33 cellular contexts compared by ENCODE assay signal in genomic region chr11:124473476-124473875, GRCh38. TPM values are rescaled to one million over a fixed set of nuclear protein-coding genes. Genes with fewer than 3 reads are reported as not detected.
"Had no signal": no experiment of that assay in that cellular context is flagged by ENCODE, and none has a peak within 500 bp of the region (broad histone marks: within the 10 kb centered on the region; RNA-seq: fewer than 3 reads in every experiment).

No MANE protein-coding gene starts in this region.

- H3K27me3 ChIP-seq: ascending aorta, cardiac muscle cell had no signal

- H3K27ac ChIP-seq: ascending aorta, cardiac muscle cell, WERI-Rb-1 had no signal

- H3K4me3 ChIP-seq: ascending aorta, cardiac muscle cell had no signal

- H3K4me1 ChIP-seq: ascending aorta had no signal

- DNase-seq: activated CD4-positive, alpha-beta memory T cell treated with anti-CD3 and anti-CD28 coated beads, Interleukin-2, amount 10 ng/mL, durations not matched to agents 7 days and 5 days; activated CD4-positive, alpha-beta T cell treated with anti-CD3 and anti-CD28 coated beads for 1 hour; activated CD4-positive, alpha-beta T cell treated with anti-CD3 and anti-CD28 coated beads for 36 hours; activated CD4-positive, alpha-beta T cell treated with anti-CD3 and anti-CD28 coated beads for 48 hours; activated CD4-positive, alpha-beta T cell treated with anti-CD3 and anti-CD28 coated beads, Interleukin-2, amount 10 ng/mL, durations not matched to agents 7 days and 5 days; activated CD4-positive, alpha-beta T cell treated with anti-CD3 and anti-CD28 coated beads, Interleukin-2, amount 50 U/mL, for 48 hours; activated CD4-positive, CD25-positive, alpha-beta regulatory T cell; activated CD8-positive, alpha-beta memory T cell treated with anti-CD3 and anti-CD28 coated beads for 24 hours; activated CD8-positive, alpha-beta memory T cell treated with anti-CD3 and anti-CD28 coated beads, Interleukin-2, amount 10 ng/mL, durations not matched to agents 7 days and 5 days; activated CD8-positive, alpha-beta memory T cell treated with anti-CD3 and anti-CD28 coated beads, Interleukin-2, amount 50 U/mL, for 48 hours; activated CD8-positive, alpha-beta T cell treated with anti-CD3 and anti-CD28 coated beads, Interleukin-2, amount 10 ng/mL, durations not matched to agents 7 days and 5 days; activated effector memory CD4-positive, alpha-beta T cell treated with Interleukin-2 at 50 U/mL for 16 hours; activated gamma-delta T cell; activated naive CD4-positive, alpha-beta T cell treated with anti-CD3 and anti-CD28 coated beads, Interleukin-2, amount 10 ng/mL, durations not matched to agents 7 days and 5 days; activated naive CD4-positive, alpha-beta T cell treated with Interleukin-2 at 50 U/mL for 16 hours; activated naive CD8-positive, alpha-beta T cell treated with anti-CD3 and anti-CD28 coated beads, Interleukin-2, amount 10 ng/mL, durations not matched to agents 7 days and 5 days; activated naive CD8-positive, alpha-beta T cell treated with anti-CD3 and anti-CD28 coated beads, Interleukin-2, amount 50 U/mL, for 24 hours; activated T-cell treated with anti-CD3 and anti-CD28 coated beads, Interleukin-2, amount 50 U/mL, for 24 hours; activated T-cell treated with anti-CD3 and anti-CD28 coated beads, Interleukin-2, amount 50 U/mL, for 48 hours; amygdala; anterior cingulate cortex; caudate nucleus; T-helper 1 cell; T-helper 2 cell; T-helper 9 cell; WERI-Rb-1 had no signal

- H3K9me3 ChIP-seq: ascending aorta had no signal

- H3K36me3 ChIP-seq: ascending aorta, cardiac muscle cell, WERI-Rb-1 had no signal

RNA-seq across cellular contexts. Expression of gene OR8B8, which starts 28.0 kb away (rescaled TPM):
- total RNA-seq: activated CD4-positive, alpha-beta memory T cell treated with anti-CD3 and anti-CD28 coated beads, Interleukin-2, amount 10 ng/mL, durations not matched to agents 7 days and 5 days; activated CD4-positive, alpha-beta T cell treated with anti-CD3 and anti-CD28 coated beads for 36 hours; activated CD4-positive, alpha-beta T cell treated with anti-CD3 and anti-CD28 coated beads, Interleukin-2, amount 10 ng/mL, durations not matched to agents 7 days and 5 days; activated CD8-positive, alpha-beta memory T cell treated with anti-CD3 and anti-CD28 coated beads, Interleukin-2, amount 10 ng/mL, durations not matched to agents 7 days and 5 days; activated CD8-positive, alpha-beta T cell treated with anti-CD3 and anti-CD28 coated beads, Interleukin-2, amount 10 ng/mL, durations not matched to agents 7 days and 5 days; activated naive CD8-positive, alpha-beta T cell treated with anti-CD3 and anti-CD28 coated beads, Interleukin-2, amount 10 ng/mL, durations not matched to agents 7 days and 5 days; activated T-helper 2 cell treated with anti-CD3 and anti-CD28 coated beads, Interferon-gamma antibody, Interleukin-2, Interleukin-4, amounts not matched to agents 10 μg/mL and 5 μg/mL and 100 μg/mL, durations not matched to agents 14 hours and 24 hours and 36 hours; ascending aorta; bronchial epithelial cell; cardiac muscle cell; cerebellum; WTC11 had no signal
- polyA plus RNA-seq: adipose tissue, cardiac muscle cell had no signal

RNA-seq across cellular contexts. Expression of gene OR8B4, which starts 48.8 kb away (rescaled TPM):
- total RNA-seq: activated CD4-positive, alpha-beta memory T cell treated with anti-CD3 and anti-CD28 coated beads, Interleukin-2, amount 10 ng/mL, durations not matched to agents 7 days and 5 days; activated CD4-positive, alpha-beta T cell treated with anti-CD3 and anti-CD28 coated beads for 36 hours; activated CD4-positive, alpha-beta T cell treated with anti-CD3 and anti-CD28 coated beads, Interleukin-2, amount 10 ng/mL, durations not matched to agents 7 days and 5 days; activated CD8-positive, alpha-beta memory T cell treated with anti-CD3 and anti-CD28 coated beads, Interleukin-2, amount 10 ng/mL, durations not matched to agents 7 days and 5 days; activated CD8-positive, alpha-beta T cell treated with anti-CD3 and anti-CD28 coated beads, Interleukin-2, amount 10 ng/mL, durations not matched to agents 7 days and 5 days; activated naive CD8-positive, alpha-beta T cell treated with anti-CD3 and anti-CD28 coated beads, Interleukin-2, amount 10 ng/mL, durations not matched to agents 7 days and 5 days; activated T-helper 2 cell treated with anti-CD3 and anti-CD28 coated beads, Interferon-gamma antibody, Interleukin-2, Interleukin-4, amounts not matched to agents 10 μg/mL and 5 μg/mL and 100 μg/mL, durations not matched to agents 14 hours and 24 hours and 36 hours; ascending aorta; bronchial epithelial cell; cardiac muscle cell; cerebellum; WTC11 had no signal
- polyA plus RNA-seq: adipose tissue, cardiac muscle cell had no signal
